Comparison of ENCODE assay signal across 13 cellular contexts in the genomic region with DNA sequence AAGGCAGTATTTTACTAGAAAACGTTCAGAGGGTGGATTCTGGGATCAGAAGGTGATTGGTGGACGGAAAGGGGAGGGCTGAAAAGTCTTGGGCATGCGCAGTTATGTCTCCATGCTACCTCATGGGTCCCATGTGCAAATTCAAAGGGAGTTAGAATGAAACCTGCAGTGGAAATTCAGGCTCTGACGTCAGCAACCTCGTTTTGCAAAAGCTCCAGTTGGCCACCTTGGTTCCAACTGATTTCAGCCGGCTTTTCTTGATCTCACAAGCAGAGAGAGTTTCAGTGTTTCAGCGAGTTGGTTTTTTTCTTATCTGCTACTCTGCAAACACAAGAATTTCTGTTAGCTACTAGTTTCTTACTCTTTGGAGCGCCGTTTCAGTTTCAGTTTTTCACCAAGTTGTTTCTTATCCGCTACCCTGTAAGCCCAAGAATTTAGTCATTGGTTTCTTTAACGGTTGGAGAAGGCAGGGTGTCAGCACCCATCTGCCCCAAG.
DNase-seq lines count a peak whose midpoint lies in the region; ATAC-seq and TF ChIP-seq lines count a peak whose summit lies in the region.
"Had no signal": no experiment of that assay in that cellular context is flagged by ENCODE, and none has a peak within 500 bp of the region (broad histone marks: within the 10 kb centered on the region; RNA-seq: fewer than 3 reads in every experiment).

No MANE protein-coding gene starts in this region.

- peak overlapping the region in 1 of 2 donors; percentile 41 for H3K27ac ChIP-seq in right atrium auricular region
- no peak overlapping the region for H3K27ac ChIP-seq in heart left ventricle
- no peak overlapping the region for H3K27ac ChIP-seq in ascending aorta
- no peak overlapping the region for H3K27ac ChIP-seq in CD4-positive, alpha-beta T cell (ENCODE audit: low read depth, low read length)

- 73 to 83% (median 74%) methylated on average over 11 of the region's 11 CpGs for WGBS in heart left ventricle, 4 donors

- peaks cover 0 to 2% (median 0%) of the 10 kb centered on the region in 3 donors for H3K4me1 Mint-ChIP-seq in IgD-negative memory B cell
- no peaks in the 10 kb centered on the region for H3K4me1 Mint-ChIP-seq in central memory CD8-positive, alpha-beta T cell
- no peaks in the 10 kb centered on the region for H3K4me1 Mint-ChIP-seq in CD4-positive, alpha-beta T cell (ENCODE audit: low read depth)

- intact Hi-C loops in heart left ventricle (cut with DNase I) = no loop called here
- intact Hi-C loops in posterior cingulate gyrus (cut with DNase I) = no loop called here
- intact Hi-C loops in ascending aorta (cut with DNase I) = no loop called here
- intact Hi-C loops in CD4-positive, alpha-beta T cell (cut with DNase I, micrococcal nuclease) = no loop called here

- no peak for TF ChIP-seq POLR2A in heart left ventricle (IDR thresholded peaks at IDR 0.05)

- peaks cover 8% of the 10 kb centered on the region for H3K27me3 Mint-ChIP-seq in IgD-negative memory B cell
- peaks cover 76% of the 10 kb centered on the region for H3K27me3 Mint-ChIP-seq in central memory CD8-positive, alpha-beta T cell
- H3K27me3 Mint-ChIP-seq in CD4-positive, alpha-beta T cell = peaks cover 45% of the 10 kb centered on the region

- no peaks in the 10 kb centered on the region for H3K9me3 ChIP-seq in right atrium auricular region
- H3K9me3 ChIP-seq in heart left ventricle = no peaks in the 10 kb centered on the region
- no peaks in the 10 kb centered on the region for H3K9me3 ChIP-seq in ascending aorta
- H3K9me3 ChIP-seq in CD4-positive, alpha-beta T cell (ENCODE audit: control insufficient read depth, low read length) = no peaks in the 10 kb centered on the region

- peak overlapping the region in 3 of 4 donors; percentile 5 to 41 (median 35) for H3K4me3 Mint-ChIP-seq in IgD-negative memory B cell
- peak overlapping the region; percentile 45 for H3K4me3 Mint-ChIP-seq in central memory CD8-positive, alpha-beta T cell
- no peak overlapping the region for H3K4me3 Mint-ChIP-seq in CD4-positive, alpha-beta T cell
- H3K4me3 Mint-ChIP-seq: activated naive CD4-positive, alpha-beta T cell treated with anti-CD3 and anti-CD28 coated beads for 36 hours had no signal

- peak overlapping the region in 1 of 2 donors; percentile 7 for H3K4me3 ChIP-seq in right atrium auricular region
- peak overlapping the region in 3 of 12 donors; percentile 2 to 17 (median 14) for H3K4me3 ChIP-seq in heart left ventricle
- no peak overlapping the region for H3K4me3 ChIP-seq in ascending aorta

- no peaks in the 10 kb centered on the region for H3K36me3 ChIP-seq in right atrium auricular region
- no peaks in the 10 kb centered on the region for H3K36me3 ChIP-seq in heart left ventricle
- H3K36me3 ChIP-seq in ascending aorta = no peaks in the 10 kb centered on the region

- H3K4me1 ChIP-seq in right atrium auricular region (no peaks in the 10 kb centered on the region), heart left ventricle (no peaks in the 10 kb centered on the region), ascending aorta (no peaks in the 10 kb centered on the region)

- H3K36me3 Mint-ChIP-seq in IgD-negative memory B cell = no peaks in the 10 kb centered on the region
- H3K36me3 Mint-ChIP-seq in central memory CD8-positive, alpha-beta T cell (ENCODE audit: insufficient read depth) = no peaks in the 10 kb centered on the region
- H3K36me3 Mint-ChIP-seq in CD4-positive, alpha-beta T cell (ENCODE audit: low read depth) = no peaks in the 10 kb centered on the region

- no peaks in the 10 kb centered on the region for H3K27me3 ChIP-seq in right atrium auricular region
- no peaks in the 10 kb centered on the region for H3K27me3 ChIP-seq in heart left ventricle
- no peaks in the 10 kb centered on the region for H3K27me3 ChIP-seq in ascending aorta
- peaks cover 6% of the 10 kb centered on the region for H3K27me3 ChIP-seq in CD4-positive, alpha-beta T cell (ENCODE audit: control insufficient read depth, insufficient read depth, low read length)

- no peak for ATAC-seq in heart left ventricle
- no peak for ATAC-seq in central memory CD8-positive, alpha-beta T cell (replicated peaks; ENCODE audit: extremely low read depth, poor library complexity, severe bottlenecking)
- ATAC-seq in CD4-positive, alpha-beta T cell (ENCODE audit: poor library complexity) = no peak
- ATAC-seq: stimulated activated naive CD8-positive, alpha-beta T cell treated with anti-CD3 and anti-CD28 coated beads, Interleukin-15, Interleukin-2, amounts not matched to agents 100 U/mL and 50 U/mL, for 24 hours had no signal

- CTCF ChIA-PET in CD4-positive, alpha-beta T cell (lab: Charles Lee) = no interaction called here

- DNase-seq in right atrium auricular region (ENCODE audit: low spot score) (peak; percentile 77), heart left ventricle (no peak), posterior cingulate gyrus (peak in 6 of 10 donors; percentile 21 to 82 (median 38)), ascending aorta (ENCODE audit: low spot score in 2 of 2) (no peak), putamen (ENCODE audit: low spot score) (no peak)
- DNase-seq in central memory CD8-positive, alpha-beta T cell (ENCODE audit: low spot score in 2 of 2) = no peak
- DNase-seq in CD4-positive, alpha-beta T cell = no peak
- DNase-seq: activated CD4-positive, CD25-positive, alpha-beta regulatory T cell treated with anti-CD3 and anti-CD28 coated beads, Interleukin-2, amount 50 U/mL, for 72 hours; activated naive CD4-positive, alpha-beta T cell treated with anti-CD3 and anti-CD28 coated beads for 36 hours; mesendoderm; stimulated activated naive CD8-positive, alpha-beta T cell treated with anti-CD3 and anti-CD28 coated beads, Interleukin-15, Interleukin-2, amounts not matched to agents 100 U/mL and 50 U/mL, for 24 hours had no signal

- H3K9me3 Mint-ChIP-seq in IgD-negative memory B cell = peaks cover 0 to 1% (median 0%) of the 10 kb centered on the region in 3 donors
- no peaks in the 10 kb centered on the region for H3K9me3 Mint-ChIP-seq in central memory CD8-positive, alpha-beta T cell
- H3K9me3 Mint-ChIP-seq in CD4-positive, alpha-beta T cell = no peaks in the 10 kb centered on the region
- H3K9me3 Mint-ChIP-seq: activated naive CD4-positive, alpha-beta T cell treated with anti-CD3 and anti-CD28 coated beads for 36 hours had no signal

- TF ChIP-seq CTCF in right atrium auricular region (IDR thresholded peaks at IDR 0.05) (no peak), heart left ventricle (IDR thresholded peaks at IDR 0.05) (no peak), ascending aorta (IDR thresholded peaks at IDR 0.05) (no peak)
- no peak for TF ChIP-seq CTCF in CD4-positive, alpha-beta T cell (IDR thresholded peaks at IDR 0.05)

- H3K27ac Mint-ChIP-seq in IgD-negative memory B cell = no peak overlapping the region
- no peak overlapping the region for H3K27ac Mint-ChIP-seq in central memory CD8-positive, alpha-beta T cell (ENCODE audit: low read depth)
- H3K27ac Mint-ChIP-seq in CD4-positive, alpha-beta T cell = no peak overlapping the region
- H3K27ac Mint-ChIP-seq: activated naive CD4-positive, alpha-beta T cell treated with anti-CD3 and anti-CD28 coated beads for 36 hours; progenitor cell of endocrine pancreas had no signal

- POLR2A ChIA-PET in CD4-positive, alpha-beta T cell (lab: Charles Lee) = no interaction called here

Comparison
In these comparisons a context has a peak if more than half of its experiments do, and no peak if none do; other contexts are left out.
1. DNase-seq: peak in right atrium auricular region (single experiment) and posterior cingulate gyrus (6 of 10); none in heart left ventricle (0 of 5), central memory CD8-positive, alpha-beta T cell (0 of 2), ascending aorta (0 of 2), CD4-positive, alpha-beta T cell (0 of 10) and putamen (single experiment).